ENCODE assay signal across 20 cellular contexts in genomic region chr6:140380371-140381218, GRCh38.
DNase-seq lines count a peak whose midpoint lies in the region; ATAC-seq and TF ChIP-seq lines count a peak whose summit lies in the region.
"Had no signal": no experiment of that assay in that cellular context is flagged by ENCODE, and none has a peak within 500 bp of the region (broad histone marks: within the 10 kb centered on the region; RNA-seq: fewer than 3 reads in every experiment).

No MANE protein-coding gene starts in this region.

- CTCF ChIA-PET in PC-9 (lab: Charles Lee) = no interaction called here

- no peak overlapping the region for H3K27ac Mint-ChIP-seq in activated CD4-positive, alpha-beta T cell treated with anti-CD3 and anti-CD28 coated beads, Interleukin-2, amount 10 ng/mL, durations not matched to agents 24 days and 14 days
- H3K27ac Mint-ChIP-seq: activated naive CD4-positive, alpha-beta T cell treated with anti-CD3 and anti-CD28 coated beads, Interleukin-2, amount 10 ng/mL, durations not matched to agents 7 days and 5 days; brain; naive thymus-derived CD4-positive, alpha-beta T cell had no signal

- no peak for TF ChIP-seq CTCF in PC-9 (conservative IDR thresholded peaks at IDR 0.05)
- no peak for TF ChIP-seq CTCF in fibroblast of lung (conservative IDR thresholded peaks at IDR 0.05 in 1 of 2, IDR thresholded peaks at IDR 0.05 in 1 of 2; ENCODE audit: low read depth in 1 of 2, low read length in 2 of 2)
- no peak for TF ChIP-seq CTCF in omental fat pad (IDR thresholded peaks at IDR 0.05)

- no peaks in the 10 kb centered on the region for H3K36me3 Mint-ChIP-seq in activated CD4-positive, alpha-beta T cell treated with anti-CD3 and anti-CD28 coated beads, Interleukin-2, amount 10 ng/mL, durations not matched to agents 24 days and 14 days (ENCODE audit: low read depth)
- H3K36me3 Mint-ChIP-seq: activated naive CD4-positive, alpha-beta T cell treated with anti-CD3 and anti-CD28 coated beads, Interleukin-2, amount 10 ng/mL, durations not matched to agents 7 days and 5 days; naive thymus-derived CD4-positive, alpha-beta T cell had no signal

- H4K20me1 ChIP-seq in GM23248 (ENCODE audit: insufficient read depth) = no peaks in the 10 kb centered on the region
- H4K20me1 ChIP-seq in PC-9 (ENCODE audit: insufficient read depth) = no peaks in the 10 kb centered on the region
- H4K20me1 ChIP-seq in fibroblast of lung (ENCODE audit: control insufficient read depth, extremely low read depth, insufficient read depth, low read length) = no peaks in the 10 kb centered on the region
- H4K20me1 ChIP-seq: BLaER1 had no signal

- ATAC-seq in omental fat pad (ENCODE audit: low FRiP score) (peak; percentile 89), GM19452 (IDR thresholded peaks at IDR 0.05; ENCODE audit: unreplicated experiment) (no peak)
- ATAC-seq: foreskin keratinocyte; lower lobe of right lung; naive thymus-derived CD4-positive, alpha-beta T cell had no signal

- H3K27ac ChIP-seq in GM23248 (peak overlapping the region; percentile 48), PC-9 (no peak overlapping the region), fibroblast of lung (ENCODE audit: insufficient read depth, low read length) (peak overlapping the region; percentile 31)
- H3K27ac ChIP-seq: BLaER1, foreskin keratinocyte, lower lobe of right lung had no signal

- H3K36me3 ChIP-seq in GM23248 (ENCODE audit: low read depth) (no peaks in the 10 kb centered on the region), PC-9 (ENCODE audit: low read depth) (no peaks in the 10 kb centered on the region), fibroblast of lung (ENCODE audit: control insufficient read depth, insufficient read depth, low read length) (no peaks in the 10 kb centered on the region)
- H3K36me3 ChIP-seq: BLaER1, lower lobe of right lung, MG63 had no signal

- H3K4me2 ChIP-seq in GM23248 (ENCODE audit: unreplicated experiment) (peak overlapping the region; percentile 27), PC-9 (no peak overlapping the region), fibroblast of lung (ENCODE audit: extremely low read depth, insufficient read depth, low read length) (no peak overlapping the region)
- H3K4me2 ChIP-seq: BLaER1 had no signal

- peaks cover under 1% of the 10 kb centered on the region for H3K9me3 Mint-ChIP-seq in activated CD4-positive, alpha-beta T cell treated with anti-CD3 and anti-CD28 coated beads, Interleukin-2, amount 10 ng/mL, durations not matched to agents 24 days and 14 days
- H3K9me3 Mint-ChIP-seq: activated naive CD4-positive, alpha-beta T cell treated with anti-CD3 and anti-CD28 coated beads, Interleukin-2, amount 10 ng/mL, durations not matched to agents 7 days and 5 days had no signal

- H3K9ac ChIP-seq in GM23248 (no peak overlapping the region), fibroblast of lung (ENCODE audit: insufficient read depth, low read length) (no peak overlapping the region)
- H3K9ac ChIP-seq: BLaER1 had no signal

- H3K4me1 Mint-ChIP-seq in activated CD4-positive, alpha-beta T cell treated with anti-CD3 and anti-CD28 coated beads, Interleukin-2, amount 10 ng/mL, durations not matched to agents 24 days and 14 days = no peaks in the 10 kb centered on the region
- H3K4me1 Mint-ChIP-seq: activated naive CD4-positive, alpha-beta T cell treated with anti-CD3 and anti-CD28 coated beads, Interleukin-2, amount 10 ng/mL, durations not matched to agents 7 days and 5 days; brain; naive thymus-derived CD4-positive, alpha-beta T cell had no signal

- H3K4me3 ChIP-seq in GM23248 (no peak overlapping the region), PC-9 (no peak overlapping the region), fibroblast of lung (replicated peaks in 1 of 4; ENCODE audit: control extremely low read depth in 1 of 4, insufficient read depth in 1 of 4, low read depth in 3 of 4, low read length in 4 of 4) (no peak overlapping the region)
- H3K4me3 ChIP-seq: BLaER1, lower lobe of right lung, MG63 had no signal

- no peaks in the 10 kb centered on the region for H3K27me3 Mint-ChIP-seq in activated CD4-positive, alpha-beta T cell treated with anti-CD3 and anti-CD28 coated beads, Interleukin-2, amount 10 ng/mL, durations not matched to agents 24 days and 14 days
- H3K27me3 Mint-ChIP-seq: activated naive CD4-positive, alpha-beta T cell treated with anti-CD3 and anti-CD28 coated beads, Interleukin-2, amount 10 ng/mL, durations not matched to agents 7 days and 5 days; brain had no signal

- intact Hi-C loops in PC-9 (cut with micrococcal nuclease; ENCODE audit: unreplicated experiment) = no loop called here
- intact Hi-C loops in activated CD4-positive, alpha-beta T cell treated with anti-CD3 and anti-CD28 coated beads, Interleukin-2, amount 10 ng/mL, durations not matched to agents 24 days and 14 days (cut with micrococcal nuclease) = no loop called here

- H3K79me2 ChIP-seq in GM23248 (ENCODE audit: insufficient read depth) (no peaks in the 10 kb centered on the region), PC-9 (ENCODE audit: low read depth) (no peaks in the 10 kb centered on the region), fibroblast of lung (ENCODE audit: control insufficient read depth, insufficient read depth, low read length) (no peaks in the 10 kb centered on the region)

- POLR2A ChIA-PET in PC-9 (lab: Charles Lee; ENCODE audit: unreplicated experiment) = no interaction called here

- H3K27me3 ChIP-seq in GM23248 (replicated peaks; ENCODE audit: insufficient read depth) = no peaks in the 10 kb centered on the region
- no peaks in the 10 kb centered on the region for H3K27me3 ChIP-seq in PC-9 (ENCODE audit: insufficient read depth, low read depth)
- no peaks in the 10 kb centered on the region for H3K27me3 ChIP-seq in fibroblast of lung (ENCODE audit: control insufficient read depth, insufficient read depth, low read length)
- H3K27me3 ChIP-seq: BLaER1, foreskin keratinocyte, MG63 had no signal

- H2AFZ ChIP-seq in GM23248 (peak overlapping the region; percentile 55), PC-9 (peak overlapping the region; percentile 52; the same call in 1 of the 2 replicates), fibroblast of lung (ENCODE audit: low read length) (no peak overlapping the region)

- H3K9me2 ChIP-seq in GM23248 (ENCODE audit: insufficient read depth) = no peaks in the 10 kb centered on the region
- no peaks in the 10 kb centered on the region for H3K9me2 ChIP-seq in PC-9 (ENCODE audit: insufficient read depth)

- H3K9me3 ChIP-seq in GM23248 (ENCODE audit: low read depth) = no peaks in the 10 kb centered on the region
- peaks cover 11% of the 10 kb centered on the region; the same call in 1 of the 2 replicates for H3K9me3 ChIP-seq in PC-9 (ENCODE audit: insufficient read depth, low read depth)
- H3K9me3 ChIP-seq in fibroblast of lung (ENCODE audit: control insufficient read depth, insufficient read depth, low read depth, low read length) = no peaks in the 10 kb centered on the region
- H3K9me3 ChIP-seq: lower lobe of right lung, MG63 had no signal

- in situ Hi-C loops in GM23248 (cut with MboI) = no loop called here

- H3K4me1 ChIP-seq in GM23248 (ENCODE audit: insufficient read depth) (peaks cover 36% of the 10 kb centered on the region), PC-9 (replicated peaks; ENCODE audit: insufficient read depth) (no peaks in the 10 kb centered on the region; the same call in 1 of the 2 replicates), fibroblast of lung (ENCODE audit: control insufficient read depth, extremely low read depth, insufficient read depth, low read length) (peaks cover 8% of the 10 kb centered on the region)
- H3K4me1 ChIP-seq: BLaER1, foreskin keratinocyte, lower lobe of right lung had no signal

- H3K4me3 Mint-ChIP-seq in activated CD4-positive, alpha-beta T cell treated with anti-CD3 and anti-CD28 coated beads, Interleukin-2, amount 10 ng/mL, durations not matched to agents 24 days and 14 days = no peak overlapping the region
- H3K4me3 Mint-ChIP-seq: activated naive CD4-positive, alpha-beta T cell treated with anti-CD3 and anti-CD28 coated beads, Interleukin-2, amount 10 ng/mL, durations not matched to agents 7 days and 5 days; brain; naive thymus-derived CD4-positive, alpha-beta T cell had no signal

- 54% methylated on average over 3 of the region's 3 CpGs for WGBS in GM23248 (ENCODE audit: low coverage in 1 of 2, low lambda C conversion rate in 2 of 2, missing lambda C conversion rate in 2 of 2), 2 experiments

- H3F3A ChIP-seq in GM23248 (ENCODE audit: insufficient read depth) (peaks cover 26% of the 10 kb centered on the region), PC-9 (ENCODE audit: insufficient read depth, low read depth) (0 out of 2 replicates have a peak, but pooled peaks cover 6% of the 10 kb centered on the region)

- BruUV-seq in PC-9 (replicated peaks; lab: Mats Ljungman, UMichigan) = no TSS peak

- DNase-seq in GM23248 (peak; percentile 60), PC-9 (no peak), fibroblast of lung (ENCODE audit: low read depth in 2 of 2) (peak; percentile 37 to 42), omental fat pad (ENCODE audit: low spot score) (no peak)
- DNase-seq in activated CD4-positive, alpha-beta T cell treated with anti-CD3 and anti-CD28 coated beads, Interleukin-2, amount 10 ng/mL, durations not matched to agents 24 days and 14 days = no peak
- DNase-seq in activated CD4-positive, alpha-beta T cell treated with anti-CD3 and anti-CD28 coated beads, Interleukin-2, amount 50 U/mL, for 1 hour = no peak
- DNase-seq: activated CD4-positive, alpha-beta T cell treated with anti-CD3 and anti-CD28 coated beads for 4 hours; activated naive CD4-positive, alpha-beta T cell treated with anti-CD3 and anti-CD28 coated beads, Interleukin-2, amount 10 ng/mL, durations not matched to agents 7 days and 5 days; DMS153; lower lobe of right lung; MG63; naive thymus-derived CD4-positive, alpha-beta T cell; NCI-H2081 treated with DMSO at 0.1 percent for 48 hours; NCI-H526 treated with DMSO at 0.1 percent for 48 hours; retina; substantia nigra had no signal

Comparison
In these comparisons a context has a peak if more than half of its experiments do, and no peak if none do; other contexts are left out.
1. DNase-seq: peak in GM23248 (single experiment) and fibroblast of lung (2 of 2); none in PC-9 (0 of 2), omental fat pad (single experiment), activated CD4-positive, alpha-beta T cell treated with anti-CD3 and anti-CD28 coated beads, Interleukin-2, amount 10 ng/mL, durations not matched to agents 24 days and 14 days (single experiment) and activated CD4-positive, alpha-beta T cell treated with anti-CD3 and anti-CD28 coated beads, Interleukin-2, amount 50 U/mL, for 1 hour (single experiment).